Comparison of ENCODE assay signal across 1 cellular context in the genomic region with DNA sequence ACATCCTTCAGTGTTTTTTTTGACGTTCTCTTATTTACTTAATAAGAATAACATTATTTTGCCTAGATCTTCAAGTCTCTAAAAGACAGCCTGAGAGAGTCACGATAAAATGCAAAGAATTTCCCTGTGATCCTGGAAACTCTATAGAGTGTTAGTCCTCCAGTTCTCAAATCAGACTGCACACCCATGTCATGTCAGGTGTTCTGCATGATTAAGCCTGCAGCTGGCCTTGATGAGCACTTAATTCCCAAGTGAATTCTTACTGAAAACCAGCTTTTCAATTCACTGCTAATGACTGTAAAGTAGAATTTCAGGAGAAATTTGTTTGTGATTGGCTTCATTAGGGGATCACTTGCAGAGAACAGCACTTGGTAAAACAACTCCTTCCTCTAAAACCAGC.
TF ChIP-seq lines count a peak whose summit lies in the region.

No MANE protein-coding gene starts in this region.

TF ChIP-seq in WTC11, 78 proteins besides CTCF, POLR2A, EP300 and RAD21 (continued from another document):
- TF ChIP-seq, protein P1, sequence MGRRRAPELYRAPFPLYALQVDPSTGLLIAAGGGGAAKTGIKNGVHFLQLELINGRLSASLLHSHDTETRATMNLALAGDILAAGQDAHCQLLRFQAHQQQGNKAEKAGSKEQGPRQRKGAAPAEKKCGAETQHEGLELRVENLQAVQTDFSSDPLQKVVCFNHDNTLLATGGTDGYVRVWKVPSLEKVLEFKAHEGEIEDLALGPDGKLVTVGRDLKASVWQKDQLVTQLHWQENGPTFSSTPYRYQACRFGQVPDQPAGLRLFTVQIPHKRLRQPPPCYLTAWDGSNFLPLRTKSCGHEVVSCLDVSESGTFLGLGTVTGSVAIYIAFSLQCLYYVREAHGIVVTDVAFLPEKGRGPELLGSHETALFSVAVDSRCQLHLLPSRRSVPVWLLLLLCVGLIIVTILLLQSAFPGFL (CRISPR knock-in tag; IDR thresholded peaks at IDR 0.05; ENCODE audit: borderline replicate concordance), result no peak
- TF ChIP-seq, protein P2, sequence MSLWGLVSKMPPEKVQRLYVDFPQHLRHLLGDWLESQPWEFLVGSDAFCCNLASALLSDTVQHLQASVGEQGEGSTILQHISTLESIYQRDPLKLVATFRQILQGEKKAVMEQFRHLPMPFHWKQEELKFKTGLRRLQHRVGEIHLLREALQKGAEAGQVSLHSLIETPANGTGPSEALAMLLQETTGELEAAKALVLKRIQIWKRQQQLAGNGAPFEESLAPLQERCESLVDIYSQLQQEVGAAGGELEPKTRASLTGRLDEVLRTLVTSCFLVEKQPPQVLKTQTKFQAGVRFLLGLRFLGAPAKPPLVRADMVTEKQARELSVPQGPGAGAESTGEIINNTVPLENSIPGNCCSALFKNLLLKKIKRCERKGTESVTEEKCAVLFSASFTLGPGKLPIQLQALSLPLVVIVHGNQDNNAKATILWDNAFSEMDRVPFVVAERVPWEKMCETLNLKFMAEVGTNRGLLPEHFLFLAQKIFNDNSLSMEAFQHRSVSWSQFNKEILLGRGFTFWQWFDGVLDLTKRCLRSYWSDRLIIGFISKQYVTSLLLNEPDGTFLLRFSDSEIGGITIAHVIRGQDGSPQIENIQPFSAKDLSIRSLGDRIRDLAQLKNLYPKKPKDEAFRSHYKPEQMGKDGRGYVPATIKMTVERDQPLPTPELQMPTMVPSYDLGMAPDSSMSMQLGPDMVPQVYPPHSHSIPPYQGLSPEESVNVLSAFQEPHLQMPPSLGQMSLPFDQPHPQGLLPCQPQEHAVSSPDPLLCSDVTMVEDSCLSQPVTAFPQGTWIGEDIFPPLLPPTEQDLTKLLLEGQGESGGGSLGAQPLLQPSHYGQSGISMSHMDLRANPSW (CRISPR knock-in tag; conservative IDR thresholded peaks at IDR 0.05; ENCODE audit: low read depth), result no peak
- no peak for TF ChIP-seq KAT7 (CRISPR knock-in tag; IDR thresholded peaks at IDR 0.05; ENCODE audit: borderline replicate concordance)
- TF ChIP-seq, protein P3, sequence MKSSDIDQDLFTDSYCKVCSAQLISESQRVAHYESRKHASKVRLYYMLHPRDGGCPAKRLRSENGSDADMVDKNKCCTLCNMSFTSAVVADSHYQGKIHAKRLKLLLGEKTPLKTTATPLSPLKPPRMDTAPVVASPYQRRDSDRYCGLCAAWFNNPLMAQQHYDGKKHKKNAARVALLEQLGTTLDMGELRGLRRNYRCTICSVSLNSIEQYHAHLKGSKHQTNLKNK (CRISPR knock-in tag; IDR thresholded peaks at IDR 0.05), result no peak
- TF ChIP-seq ZNF671 (CRISPR knock-in tag; IDR thresholded peaks at IDR 0.05), result no peak
- TF ChIP-seq, protein P4, sequence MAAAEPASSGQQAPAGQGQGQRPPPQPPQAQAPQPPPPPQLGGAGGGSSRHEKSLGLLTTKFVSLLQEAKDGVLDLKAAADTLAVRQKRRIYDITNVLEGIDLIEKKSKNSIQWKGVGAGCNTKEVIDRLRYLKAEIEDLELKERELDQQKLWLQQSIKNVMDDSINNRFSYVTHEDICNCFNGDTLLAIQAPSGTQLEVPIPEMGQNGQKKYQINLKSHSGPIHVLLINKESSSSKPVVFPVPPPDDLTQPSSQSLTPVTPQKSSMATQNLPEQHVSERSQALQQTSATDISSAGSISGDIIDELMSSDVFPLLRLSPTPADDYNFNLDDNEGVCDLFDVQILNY (CRISPR knock-in tag; IDR thresholded peaks at IDR 0.05), result no peak
- TF ChIP-seq, protein P5, sequence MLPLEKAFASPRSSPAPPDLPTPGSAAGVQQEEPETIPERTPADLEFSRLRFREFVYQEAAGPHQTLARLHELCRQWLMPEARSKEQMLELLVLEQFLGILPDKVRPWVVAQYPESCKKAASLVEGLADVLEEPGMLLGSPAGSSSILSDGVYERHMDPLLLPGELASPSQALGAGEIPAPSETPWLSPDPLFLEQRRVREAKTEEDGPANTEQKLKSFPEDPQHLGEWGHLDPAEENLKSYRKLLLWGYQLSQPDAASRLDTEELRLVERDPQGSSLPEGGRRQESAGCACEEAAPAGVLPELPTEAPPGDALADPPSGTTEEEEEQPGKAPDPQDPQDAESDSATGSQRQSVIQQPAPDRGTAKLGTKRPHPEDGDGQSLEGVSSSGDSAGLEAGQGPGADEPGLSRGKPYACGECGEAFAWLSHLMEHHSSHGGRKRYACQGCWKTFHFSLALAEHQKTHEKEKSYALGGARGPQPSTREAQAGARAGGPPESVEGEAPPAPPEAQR (CRISPR knock-in tag; IDR thresholded peaks at IDR 0.05), result no peak
- no peak for TF ChIP-seq CBFB (CRISPR knock-in tag; IDR thresholded peaks at IDR 0.05; ENCODE audit: low read depth)
- no peak for TF ChIP-seq SP1 (CRISPR knock-in tag; conservative IDR thresholded peaks at IDR 0.05)
- no peak for TF ChIP-seq NR1H2 (CRISPR knock-in tag; IDR thresholded peaks at IDR 0.05)
- TF ChIP-seq JAZF1 (CRISPR knock-in tag; IDR thresholded peaks at IDR 0.05), result no peak
- no peak for TF ChIP-seq TP53 (CRISPR knock-in tag; IDR thresholded peaks at IDR 0.05)
- TF ChIP-seq ZNF396 (CRISPR knock-in tag; IDR thresholded peaks at IDR 0.05; ENCODE audit: borderline replicate concordance), result no peak
- TF ChIP-seq, protein P6, sequence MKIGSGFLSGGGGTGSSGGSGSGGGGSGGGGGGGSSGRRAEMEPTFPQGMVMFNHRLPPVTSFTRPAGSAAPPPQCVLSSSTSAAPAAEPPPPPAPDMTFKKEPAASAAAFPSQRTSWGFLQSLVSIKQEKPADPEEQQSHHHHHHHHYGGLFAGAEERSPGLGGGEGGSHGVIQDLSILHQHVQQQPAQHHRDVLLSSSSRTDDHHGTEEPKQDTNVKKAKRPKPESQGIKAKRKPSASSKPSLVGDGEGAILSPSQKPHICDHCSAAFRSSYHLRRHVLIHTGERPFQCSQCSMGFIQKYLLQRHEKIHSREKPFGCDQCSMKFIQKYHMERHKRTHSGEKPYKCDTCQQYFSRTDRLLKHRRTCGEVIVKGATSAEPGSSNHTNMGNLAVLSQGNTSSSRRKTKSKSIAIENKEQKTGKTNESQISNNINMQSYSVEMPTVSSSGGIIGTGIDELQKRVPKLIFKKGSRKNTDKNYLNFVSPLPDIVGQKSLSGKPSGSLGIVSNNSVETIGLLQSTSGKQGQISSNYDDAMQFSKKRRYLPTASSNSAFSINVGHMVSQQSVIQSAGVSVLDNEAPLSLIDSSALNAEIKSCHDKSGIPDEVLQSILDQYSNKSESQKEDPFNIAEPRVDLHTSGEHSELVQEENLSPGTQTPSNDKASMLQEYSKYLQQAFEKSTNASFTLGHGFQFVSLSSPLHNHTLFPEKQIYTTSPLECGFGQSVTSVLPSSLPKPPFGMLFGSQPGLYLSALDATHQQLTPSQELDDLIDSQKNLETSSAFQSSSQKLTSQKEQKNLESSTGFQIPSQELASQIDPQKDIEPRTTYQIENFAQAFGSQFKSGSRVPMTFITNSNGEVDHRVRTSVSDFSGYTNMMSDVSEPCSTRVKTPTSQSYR (CRISPR knock-in tag; IDR thresholded peaks at IDR 0.05), result no peak
TF ChIP-seq in WTC11: peak in this region for 0.
